16 cellular contexts compared by ENCODE assay signal in genomic region chr4:186040316-186040715, GRCh38. TPM values are rescaled to one million over a fixed set of nuclear protein-coding genes. Genes with fewer than 3 reads are reported as not detected.
DNase-seq lines count a peak whose midpoint lies in the region; ATAC-seq, FAIRE-seq and TF ChIP-seq lines count a peak whose summit lies in the region.
"Had no signal": no experiment of that assay in that cellular context is flagged by ENCODE, and none has a peak within 500 bp of the region (broad histone marks: within the 10 kb centered on the region; RNA-seq: fewer than 3 reads in every experiment).

No MANE protein-coding gene starts in this region.

- no peak for TF ChIP-seq EP300 in esophagus muscularis mucosa (IDR thresholded peaks at IDR 0.05)
- TF ChIP-seq EP300 in ovary (IDR thresholded peaks at IDR 0.05) = no peak

- H3K4me3 ChIP-seq in MG63 = no peak overlapping the region; the same call in 1 of the 2 replicates
- H3K4me3 ChIP-seq in esophagus muscularis mucosa = peak overlapping the region in 3 of 4 donors; percentile 16 to 42 (median 39)
- H3K4me3 ChIP-seq in ovary = peak overlapping the region; percentile 11
- peak overlapping the region; percentile 50 for H3K4me3 ChIP-seq in thoracic aorta
- H3K4me3 ChIP-seq: GM23248 had no signal

- H3K9me3 ChIP-seq in MG63 = peaks cover 7% of the 10 kb centered on the region
- H3K9me3 ChIP-seq in esophagus muscularis mucosa = no peaks in the 10 kb centered on the region
- H3K9me3 ChIP-seq in ovary = no peaks in the 10 kb centered on the region
- no peaks in the 10 kb centered on the region for H3K9me3 ChIP-seq in thoracic aorta

- WGBS in esophagus muscularis mucosa = 79% methylated on average over 12 of the region's 12 CpGs
- WGBS in ovary, 3 donors = 72 to 88% (median 81%) methylated on average over 12 of the region's 12 CpGs

- peaks cover 15 to 36% (median 33%) of the 10 kb centered on the region in 4 donors for H3K4me1 ChIP-seq in esophagus muscularis mucosa
- peaks cover 5% of the 10 kb centered on the region for H3K4me1 ChIP-seq in ovary (ENCODE audit: insufficient read depth)
- H3K4me1 ChIP-seq in thoracic aorta (ENCODE audit: control insufficient read depth in 1 of 2, low read depth in 2 of 2) = peaks cover 0 to 11% of the 10 kb centered on the region in 2 donors

- no peak for ATAC-seq in thoracic aorta (ENCODE audit: insufficient number of reproducible peaks, low FRiP score, low read depth)
- ATAC-seq: CD8-positive, alpha-beta T cell; HCT116 had no signal

- H3K27ac ChIP-seq in esophagus muscularis mucosa (replicated peaks in 1 of 4) (peak overlapping the region; percentile 64 to 80 (median 68)), ovary (no peak overlapping the region), thoracic aorta (no peak overlapping the region)
- H3K27ac ChIP-seq: GM23248 had no signal

- H3K36me3 ChIP-seq in MG63 (no peaks in the 10 kb centered on the region), esophagus muscularis mucosa (no peaks in the 10 kb centered on the region), ovary (no peaks in the 10 kb centered on the region), thoracic aorta (no peaks in the 10 kb centered on the region)

- intact Hi-C loops in esophagus muscularis mucosa (cut with DNase I) = no loop called here
- intact Hi-C loops in ovary (cut with DNase I) = no loop called here

- 0 out of 2 replicates have a peak, but pooled peaks cover 3% of the 10 kb centered on the region for H3K27me3 ChIP-seq in MG63
- H3K27me3 ChIP-seq in esophagus muscularis mucosa = no peaks in the 10 kb centered on the region
- no peaks in the 10 kb centered on the region for H3K27me3 ChIP-seq in ovary
- no peaks in the 10 kb centered on the region for H3K27me3 ChIP-seq in thoracic aorta (replicated peaks; ENCODE audit: insufficient read depth)

- DNase-seq in MG63 (peak; percentile 3), esophagus muscularis mucosa (ENCODE audit: extremely low spot score) (no peak), ovary (no peak), thoracic aorta (ENCODE audit: low spot score) (no peak), NOMO-1 treated with DMSO at 0.1 percent for 48 hours (lab: John Stamatoyannopoulos, UW; ENCODE audit: unreplicated experiment) (no peak), GM12891 (ENCODE audit: insufficient read length, low spot score) (no peak), NCI-H526 (lab: John Stamatoyannopoulos, UW) (no peak)
- DNase-seq: CD8-positive, alpha-beta T cell; COR-L47; GF-D8; GM23248 had no signal

- TF ChIP-seq POLR2A in esophagus muscularis mucosa (IDR thresholded peaks at IDR 0.05; ENCODE audit: low read depth) (no peak), ovary (IDR thresholded peaks at IDR 0.05) (no peak), GM12891 (IDR thresholded peaks at IDR 0.05; ENCODE audit: low read depth, low read length) (no peak)

- no peak for FAIRE-seq in GM12891 (lab: Jason Lieb, UNC)
- FAIRE-seq: A204.1, D721Med, GM18507, H54 had no signal

- no peak for TF ChIP-seq CTCF in esophagus muscularis mucosa (IDR thresholded peaks at IDR 0.05)
- TF ChIP-seq CTCF in ovary (IDR thresholded peaks at IDR 0.05) = no peak
- TF ChIP-seq CTCF in thoracic aorta (IDR thresholded peaks at IDR 0.05) = no peak

TF ChIP-seq in GM12891, 5 proteins besides CTCF, POLR2A, EP300 and RAD21:
- no peak for TF ChIP-seq POLR2AphosphoS5 (IDR thresholded peaks at IDR 0.05; ENCODE audit: low read depth, low read length)
- no peak for TF ChIP-seq POU2F2 (IDR thresholded peaks at IDR 0.05; ENCODE audit: low read depth, low read length)
- TF ChIP-seq PAX5 (IDR thresholded peaks at IDR 0.05; ENCODE audit: insufficient read depth, low read length, severe bottlenecking) = no peak
- no peak for TF ChIP-seq TAF1 (IDR thresholded peaks at IDR 0.05; ENCODE audit: low read depth, low read length)
- no peak for TF ChIP-seq SPI1 (IDR thresholded peaks at IDR 0.05; ENCODE audit: low read depth, low read length)

RNA-seq across cellular contexts. Expression of gene TLR3, which starts 28.6 kb away (rescaled TPM):
- total RNA-seq in MG63 (2014; rRNA removed; shearing (Covaris generic); ENCODE audit: low replicate concordance) = 7.4 and 7.7 TPM in 2 replicates
- total RNA-seq in esophagus muscularis mucosa (1 to 10 TPM; 2.5 to 7.0 (median 4.0) TPM), ovary (10 to 100 TPM in 3 of 7 donors, 1 to 10 TPM in 4; 5.1 to 14.8 (median 9.4) TPM), thoracic aorta (1 to 10 TPM; 3.5 to 5.7 TPM)
- 10 to 100 TPM in 1 of 2 donors, 1 to 10 TPM in 1; 2.2 to 12.2 TPM for polyA plus RNA-seq in ovary
- not detected for polyA plus RNA-seq in GM12891 (2012; ENCODE audit: low read depth, missing spikeins)

Comparison
In these comparisons a context has a peak if more than half of its experiments do, and no peak if none do; other contexts are left out.
1. H3K27ac ChIP-seq: peak in esophagus muscularis mucosa (4 of 4); none in ovary (0 of 2) and thoracic aorta (0 of 2).